8 cellular contexts compared by ENCODE assay signal in genomic region chr17:78360371-78361226, GRCh38. TPM values are rescaled to one million over a fixed set of nuclear protein-coding genes. Genes with fewer than 3 reads are reported as not detected.
DNase-seq lines count a peak whose midpoint lies in the region; ATAC-seq and TF ChIP-seq lines count a peak whose summit lies in the region.

No MANE protein-coding gene starts in this region.

- H3K9ac ChIP-seq in endodermal cell (ENCODE audit: extremely low read depth, low read length, poor library complexity, severe bottlenecking): peak overlapping the region; percentile 73

- H3K79me2 ChIP-seq in ACC112 (ENCODE audit: control insufficient read depth, insufficient read depth, low read length, unreplicated experiment): peaks cover 40% of the 10 kb centered on the region

- H3K36me3 ChIP-seq in ACC112 (ENCODE audit: insufficient read depth, low read length) (peaks cover 8% of the 10 kb centered on the region; the same call in 1 of the 2 replicates), endodermal cell (ENCODE audit: control insufficient read depth, insufficient read depth, low read length) (peaks cover 32% of the 10 kb centered on the region), mesodermal cell (ENCODE audit: control insufficient read depth, insufficient read depth, low read length) (peaks cover 34% of the 10 kb centered on the region)

- peak; percentile 97 for TF ChIP-seq CTCF in endodermal cell (conservative IDR thresholded peaks at IDR 0.05)

- peaks cover 29% of the 10 kb centered on the region for H3K36me3 Mint-ChIP-seq in endodermal cell (ENCODE audit: low read depth)

- peaks cover 59% of the 10 kb centered on the region for H3K4me1 Mint-ChIP-seq in endodermal cell

- H3K9me3 Mint-ChIP-seq in endodermal cell: no peaks in the 10 kb centered on the region

- H3K27ac ChIP-seq in ACC112 (ENCODE audit: low read depth, low read length): peak overlapping the region; percentile 54; the same call in 1 of the 2 replicates
- peak overlapping the region; percentile 87 for H3K27ac ChIP-seq in endodermal cell (ENCODE audit: low read depth, low read length)
- peak overlapping the region; percentile 87 for H3K27ac ChIP-seq in mesodermal cell (ENCODE audit: low read depth, low read length, severe bottlenecking)

- H2AFZ ChIP-seq in ACC112 (ENCODE audit: low read length, unreplicated experiment): no peak overlapping the region

- DNase-seq in HUDEP-2 (lab: John Stamatoyannopoulos, UW; ENCODE audit: unreplicated experiment in 76 of 76) (peak in 70 of 76 experiments; percentile 10 to 93 (median 72)), NOMO-1 treated with DMSO at 0.1 percent for 48 hours (lab: John Stamatoyannopoulos, UW; ENCODE audit: unreplicated experiment) (peak; percentile 69), endodermal cell (peak; percentile 100)
- DNase-seq in activated CD8-positive, alpha-beta memory T cell treated with anti-CD3 and anti-CD28 coated beads, Interleukin-2, amount 50 U/mL, for 24 hours (ENCODE audit: extremely low read depth): peak; percentile 81
- peak; percentile 86 for DNase-seq in stimulated activated CD8-positive, alpha-beta memory T cell treated with anti-CD3 and anti-CD28 coated beads, Interleukin-15, amount 100 ng/mL, for 1 hour (ENCODE audit: low read depth)

- 1% methylated on average over 27 to 49 of the region's 49 CpGs for whole genome bisulfite sequencing in endodermal cell (ENCODE audit: insufficient coverage in 1 of 2, insufficient read length in 1 of 2), 2 experiments
- 0 to 1% methylated on average over 37 to 38 of the region's 49 CpGs for WGBS in mesodermal cell (ENCODE audit: insufficient coverage in 2 of 2), 2 experiments

- H3K4me1 ChIP-seq in ACC112 (ENCODE audit: control insufficient read depth, insufficient read depth, low read length, unreplicated experiment): peaks cover 8% of the 10 kb centered on the region
- peaks cover 10% of the 10 kb centered on the region for H3K4me1 ChIP-seq in endodermal cell (ENCODE audit: control insufficient read depth, insufficient read depth, low read length)
- H3K4me1 ChIP-seq in mesodermal cell (ENCODE audit: control insufficient read depth, insufficient read depth, low read length, poor library complexity, severe bottlenecking): peaks cover 39% of the 10 kb centered on the region

- peaks cover 8% of the 10 kb centered on the region for H3K27me3 Mint-ChIP-seq in endodermal cell (ENCODE audit: insufficient read depth)

- H3K9me3 ChIP-seq in endodermal cell (ENCODE audit: control insufficient read depth, low read length): no peaks in the 10 kb centered on the region
- no peaks in the 10 kb centered on the region for H3K9me3 ChIP-seq in mesodermal cell (ENCODE audit: control insufficient read depth, low read length)

- H3K27ac Mint-ChIP-seq in endodermal cell: peak overlapping the region; percentile 93

- H3K27me3 ChIP-seq in ACC112 (ENCODE audit: insufficient read depth, low read length): no peaks in the 10 kb centered on the region
- no peaks in the 10 kb centered on the region for H3K27me3 ChIP-seq in endodermal cell (ENCODE audit: control insufficient read depth, insufficient read depth, low read length, poor library complexity, severe bottlenecking)

- H3K4me3 ChIP-seq in ACC112 (ENCODE audit: low read depth, low read length): peak overlapping the region; percentile 97
- peak overlapping the region; percentile 85 for H3K4me3 ChIP-seq in endodermal cell (ENCODE audit: low read length)
- H3K4me3 ChIP-seq in mesodermal cell (ENCODE audit: extremely low read depth, insufficient read depth, low read length, poor library complexity, severe bottlenecking): peak overlapping the region; percentile 91

- peak; percentile 32 for ATAC-seq in GM18907 (IDR thresholded peaks at IDR 0.05; ENCODE audit: unreplicated experiment)

- peak overlapping the region; percentile 83 for H3K4me3 Mint-ChIP-seq in endodermal cell

RNA-seq across cellular contexts. Expression of gene SOCS3, which starts 0.7 kb away (rescaled TPM):
- 10 to 100 TPM; 54.2 to 75.3 TPM for total RNA-seq in endodermal cell
- polyA plus RNA-seq in endodermal cell (2013, experiment 1 of 2): 15.1 TPM
- polyA plus RNA-seq in endodermal cell (2013, experiment 2 of 2): 19.8 TPM
- 37.6 TPM for polyA plus RNA-seq in mesodermal cell (2013, experiment 1 of 2)
- 29.9 TPM for polyA plus RNA-seq in mesodermal cell (2013, experiment 2 of 2)

RNA-seq across cellular contexts. Expression of gene PGS1, which starts 17.9 kb away (rescaled TPM):
- total RNA-seq in endodermal cell: 10 to 100 TPM; 57.1 to 58.2 TPM
- polyA plus RNA-seq in endodermal cell (2013, experiment 1 of 2): 33.1 TPM
- 32.3 TPM for polyA plus RNA-seq in endodermal cell (2013, experiment 2 of 2)
- 36.8 TPM for polyA plus RNA-seq in mesodermal cell (2013, experiment 1 of 2)
- 28.0 TPM for polyA plus RNA-seq in mesodermal cell (2013, experiment 2 of 2)

Comparison
In these comparisons a context has a peak if more than half of its experiments do, and no peak if none do; other contexts are left out.
1. Peak in every context shown above with its lines: DNase-seq, ATAC-seq, H3K4me3 ChIP-seq and H3K27ac ChIP-seq.